20 cellular contexts compared by ENCODE assay signal in genomic region chr10:69377191-69377590, GRCh38. TPM values are rescaled to one million over a fixed set of nuclear protein-coding genes. Genes with fewer than 3 reads are reported as not detected.
DNase-seq lines count a peak whose midpoint lies in the region; ATAC-seq and TF ChIP-seq lines count a peak whose summit lies in the region.
"Had no signal": no experiment of that assay in that cellular context is flagged by ENCODE, and none has a peak within 500 bp of the region (broad histone marks: within the 10 kb centered on the region; RNA-seq: fewer than 3 reads in every experiment).

No MANE protein-coding gene starts in this region.

- peaks cover 20% of the 10 kb centered on the region for H3K4me1 Mint-ChIP-seq in activated CD8-positive, alpha-beta T cell treated with anti-CD3 and anti-CD28 coated beads for 36 hours (ENCODE audit: low read depth)
- peaks cover 7% of the 10 kb centered on the region for H3K4me1 Mint-ChIP-seq in activated CD8-positive, alpha-beta T cell treated with anti-CD3 and anti-CD28 coated beads, Interleukin-2, amount 10 ng/mL, durations not matched to agents 7 days and 5 days (ENCODE audit: low read depth)
- H3K4me1 Mint-ChIP-seq in chondrocyte (ENCODE audit: low read depth) (peaks cover 12% of the 10 kb centered on the region), mesothelial cell of epicardium (peaks cover 7% of the 10 kb centered on the region)
- peaks cover 9% of the 10 kb centered on the region for H3K4me1 Mint-ChIP-seq in activated CD4-positive, alpha-beta T cell treated with anti-CD3 and anti-CD28 coated beads, Interleukin-2, amount 10 ng/mL, durations not matched to agents 7 days and 5 days

- H3K9me3 Mint-ChIP-seq in activated CD8-positive, alpha-beta T cell treated with anti-CD3 and anti-CD28 coated beads for 36 hours: no peaks in the 10 kb centered on the region
- no peaks in the 10 kb centered on the region for H3K9me3 Mint-ChIP-seq in activated CD8-positive, alpha-beta T cell treated with anti-CD3 and anti-CD28 coated beads, Interleukin-2, amount 10 ng/mL, durations not matched to agents 7 days and 5 days (ENCODE audit: insufficient read depth)
- H3K9me3 Mint-ChIP-seq in chondrocyte (ENCODE audit: low read depth): no peaks in the 10 kb centered on the region
- no peaks in the 10 kb centered on the region for H3K9me3 Mint-ChIP-seq in mesothelial cell of epicardium
- H3K9me3 Mint-ChIP-seq in activated CD4-positive, alpha-beta T cell treated with anti-CD3 and anti-CD28 coated beads, Interleukin-2, amount 10 ng/mL, durations not matched to agents 7 days and 5 days: no peaks in the 10 kb centered on the region
- H3K9me3 Mint-ChIP-seq: central memory CD8-positive, alpha-beta T cell had no signal

- no peaks in the 10 kb centered on the region for H3K27me3 ChIP-seq in suprapubic skin
- H3K27me3 ChIP-seq: BE2C, right lobe of liver had no signal

- DNase-seq in activated CD8-positive, alpha-beta T cell treated with anti-CD3 and anti-CD28 coated beads for 36 hours: no peak
- DNase-seq in activated CD8-positive, alpha-beta T cell treated with anti-CD3 and anti-CD28 coated beads, Interleukin-2, amount 10 ng/mL, durations not matched to agents 7 days and 5 days: no peak
- DNase-seq in chondrocyte (ENCODE audit: low spot score) (peak; percentile 13), mesothelial cell of epicardium (ENCODE audit: low spot score in 2 of 2, unreplicated experiment in 2 of 2) (no peak), suprapubic skin (ENCODE audit: low spot score in 2 of 2) (no peak), kidney tubule cell (ENCODE audit: low spot score) (no peak), AG20443 (ENCODE audit: low spot score) (no peak)
- no peak for DNase-seq in activated CD4-positive, alpha-beta T cell treated with anti-CD3 and anti-CD28 coated beads, Interleukin-2, amount 10 ng/mL, durations not matched to agents 7 days and 5 days
- DNase-seq: 8988T; activated CD4-positive, alpha-beta T cell treated with anti-CD3 and anti-CD28 coated beads, Interleukin-2, amount 50 U/mL, for 48 hours; BE2C; NCI-H2029; NCI-H446 treated with DMSO at 0.1 percent for 48 hours; nucleus accumbens; right lobe of liver; stimulated activated CD4-positive, alpha-beta T cell treated with anti-CD3 and anti-CD28 coated beads, Interleukin-1b, Interleukin-23, amount 100 ng/mL, for 48 hours had no signal

- H3K36me3 ChIP-seq in suprapubic skin: peaks cover 59% of the 10 kb centered on the region
- H3K36me3 ChIP-seq: right lobe of liver had no signal

- POLR2A ChIA-PET in activated CD8-positive, alpha-beta T cell treated with anti-CD3 and anti-CD28 coated beads for 36 hours (lab: Charles Lee): no interaction called here
- POLR2A ChIA-PET in activated CD8-positive, alpha-beta T cell treated with anti-CD3 and anti-CD28 coated beads, Interleukin-2, amount 10 ng/mL, durations not matched to agents 7 days and 5 days (lab: Charles Lee): no interaction called here
- POLR2A ChIA-PET in activated CD4-positive, alpha-beta T cell treated with anti-CD3 and anti-CD28 coated beads, Interleukin-2, amount 10 ng/mL, durations not matched to agents 7 days and 5 days (lab: Charles Lee): no interaction called here

- H3K4me3 ChIP-seq in suprapubic skin: no peak overlapping the region
- H3K4me3 ChIP-seq: K562, right lobe of liver had no signal

- no peak overlapping the region for H3K4me3 Mint-ChIP-seq in activated CD8-positive, alpha-beta T cell treated with anti-CD3 and anti-CD28 coated beads for 36 hours
- H3K4me3 Mint-ChIP-seq in activated CD8-positive, alpha-beta T cell treated with anti-CD3 and anti-CD28 coated beads, Interleukin-2, amount 10 ng/mL, durations not matched to agents 7 days and 5 days: no peak overlapping the region
- no peak overlapping the region for H3K4me3 Mint-ChIP-seq in chondrocyte (ENCODE audit: unreplicated experiment)
- H3K4me3 Mint-ChIP-seq in mesothelial cell of epicardium: no peak overlapping the region
- H3K4me3 Mint-ChIP-seq in activated CD4-positive, alpha-beta T cell treated with anti-CD3 and anti-CD28 coated beads, Interleukin-2, amount 10 ng/mL, durations not matched to agents 7 days and 5 days: no peak overlapping the region
- H3K4me3 Mint-ChIP-seq: central memory CD8-positive, alpha-beta T cell had no signal

- no peak for TF ChIP-seq POLR2A in suprapubic skin (IDR thresholded peaks at IDR 0.05)

- TF ChIP-seq EP300 in suprapubic skin (IDR thresholded peaks at IDR 0.05): no peak

- CTCF ChIA-PET in activated CD8-positive, alpha-beta T cell treated with anti-CD3 and anti-CD28 coated beads for 36 hours (lab: Charles Lee): no interaction called here
- CTCF ChIA-PET in activated CD8-positive, alpha-beta T cell treated with anti-CD3 and anti-CD28 coated beads, Interleukin-2, amount 10 ng/mL, durations not matched to agents 7 days and 5 days (lab: Charles Lee): no interaction called here
- CTCF ChIA-PET in activated CD4-positive, alpha-beta T cell treated with anti-CD3 and anti-CD28 coated beads, Interleukin-2, amount 10 ng/mL, durations not matched to agents 7 days and 5 days (lab: Charles Lee): interaction anchor here (2.2 kb wide), 1 partner anchor 49 kb away, joined by 6 read pairs; no protein-coding TSS in a partner anchor

- intact Hi-C loops in activated CD8-positive, alpha-beta T cell treated with anti-CD3 and anti-CD28 coated beads for 36 hours (cut with micrococcal nuclease): no loop called here

- 71% methylated on average over 6 of the region's 6 CpGs for WGBS in suprapubic skin

- no peaks in the 10 kb centered on the region for H3K27me3 Mint-ChIP-seq in activated CD8-positive, alpha-beta T cell treated with anti-CD3 and anti-CD28 coated beads for 36 hours
- no peaks in the 10 kb centered on the region for H3K27me3 Mint-ChIP-seq in activated CD8-positive, alpha-beta T cell treated with anti-CD3 and anti-CD28 coated beads, Interleukin-2, amount 10 ng/mL, durations not matched to agents 7 days and 5 days (ENCODE audit: low read depth)
- H3K27me3 Mint-ChIP-seq in chondrocyte (ENCODE audit: low read depth): no peaks in the 10 kb centered on the region
- H3K27me3 Mint-ChIP-seq in mesothelial cell of epicardium (ENCODE audit: low read depth): no peaks in the 10 kb centered on the region
- no peaks in the 10 kb centered on the region for H3K27me3 Mint-ChIP-seq in activated CD4-positive, alpha-beta T cell treated with anti-CD3 and anti-CD28 coated beads, Interleukin-2, amount 10 ng/mL, durations not matched to agents 7 days and 5 days
- H3K27me3 Mint-ChIP-seq: central memory CD8-positive, alpha-beta T cell had no signal

- TF ChIP-seq CTCF in activated CD8-positive, alpha-beta T cell treated with anti-CD3 and anti-CD28 coated beads for 36 hours (IDR thresholded peaks at IDR 0.05): no peak
- no peak for TF ChIP-seq CTCF in chondrocyte (IDR thresholded peaks at IDR 0.05)
- no peak for TF ChIP-seq CTCF in mesothelial cell of epicardium (IDR thresholded peaks at IDR 0.05; ENCODE audit: unreplicated experiment)
- TF ChIP-seq CTCF in suprapubic skin (IDR thresholded peaks at IDR 0.05): no peak

- no peaks in the 10 kb centered on the region for H3K9me3 ChIP-seq in suprapubic skin
- H3K9me3 ChIP-seq: BE2C, right lobe of liver had no signal

- H3K36me3 Mint-ChIP-seq in activated CD8-positive, alpha-beta T cell treated with anti-CD3 and anti-CD28 coated beads for 36 hours (ENCODE audit: low read depth): peaks cover 55% of the 10 kb centered on the region
- H3K36me3 Mint-ChIP-seq in activated CD8-positive, alpha-beta T cell treated with anti-CD3 and anti-CD28 coated beads, Interleukin-2, amount 10 ng/mL, durations not matched to agents 7 days and 5 days (ENCODE audit: low read depth): peaks cover 57% of the 10 kb centered on the region
- H3K36me3 Mint-ChIP-seq in chondrocyte (ENCODE audit: low read depth) (peaks cover 20% of the 10 kb centered on the region), mesothelial cell of epicardium (peaks cover 19% of the 10 kb centered on the region)
- peaks cover 42% of the 10 kb centered on the region for H3K36me3 Mint-ChIP-seq in activated CD4-positive, alpha-beta T cell treated with anti-CD3 and anti-CD28 coated beads, Interleukin-2, amount 10 ng/mL, durations not matched to agents 7 days and 5 days (ENCODE audit: low read depth)

- peak overlapping the region; percentile 83 for H3K27ac ChIP-seq in suprapubic skin
- H3K27ac ChIP-seq: right lobe of liver had no signal

- H3K4me1 ChIP-seq in suprapubic skin: peaks cover 56% of the 10 kb centered on the region
- H3K4me1 ChIP-seq: BE2C, right lobe of liver had no signal

- ATAC-seq in activated CD8-positive, alpha-beta T cell treated with anti-CD3 and anti-CD28 coated beads for 36 hours: no peak
- no peak for ATAC-seq in activated CD8-positive, alpha-beta T cell treated with anti-CD3 and anti-CD28 coated beads, Interleukin-2, amount 10 ng/mL, durations not matched to agents 7 days and 5 days
- ATAC-seq: K562 had no signal

- H3K27ac Mint-ChIP-seq in activated CD8-positive, alpha-beta T cell treated with anti-CD3 and anti-CD28 coated beads for 36 hours: peak overlapping the region; percentile 38
- H3K27ac Mint-ChIP-seq in activated CD8-positive, alpha-beta T cell treated with anti-CD3 and anti-CD28 coated beads, Interleukin-2, amount 10 ng/mL, durations not matched to agents 7 days and 5 days: no peak overlapping the region
- H3K27ac Mint-ChIP-seq in chondrocyte (ENCODE audit: unreplicated experiment): peak overlapping the region; percentile 22
- H3K27ac Mint-ChIP-seq in mesothelial cell of epicardium: peak overlapping the region; percentile 6
- H3K27ac Mint-ChIP-seq in activated CD4-positive, alpha-beta T cell treated with anti-CD3 and anti-CD28 coated beads, Interleukin-2, amount 10 ng/mL, durations not matched to agents 7 days and 5 days: no peak overlapping the region

RNA-seq across cellular contexts. Expression of gene TACR2, which starts 39.5 kb away (rescaled TPM):
- total RNA-seq in activated CD8-positive, alpha-beta T cell treated with anti-CD3 and anti-CD28 coated beads for 36 hours: not detected
- not detected for total RNA-seq in activated CD8-positive, alpha-beta T cell treated with anti-CD3 and anti-CD28 coated beads, Interleukin-2, amount 10 ng/mL, durations not matched to agents 7 days and 5 days
- not detected in 3 replicates for total RNA-seq in chondrocyte
- total RNA-seq in mesothelial cell of epicardium: not detected in 3 replicates
- total RNA-seq in suprapubic skin: 1 to 10 TPM in 1 of 4 donors, under 1 TPM in 3; 0.25 to 1.2 (median 0.63) TPM
- not detected for total RNA-seq in activated CD4-positive, alpha-beta T cell treated with anti-CD3 and anti-CD28 coated beads, Interleukin-2, amount 10 ng/mL, durations not matched to agents 7 days and 5 days
- total RNA-seq: fibroblast of villous mesenchyme, K562, kidney epithelial cell had no signal

Comparison
In these comparisons a context has a peak if more than half of its experiments do, and no peak if none do; other contexts are left out.
1. H3K27ac Mint-ChIP-seq: peak in activated CD8-positive, alpha-beta T cell treated with anti-CD3 and anti-CD28 coated beads for 36 hours (single experiment), chondrocyte (single experiment) and mesothelial cell of epicardium (single experiment); none in activated CD8-positive, alpha-beta T cell treated with anti-CD3 and anti-CD28 coated beads, Interleukin-2, amount 10 ng/mL, durations not matched to agents 7 days and 5 days (single experiment) and activated CD4-positive, alpha-beta T cell treated with anti-CD3 and anti-CD28 coated beads, Interleukin-2, amount 10 ng/mL, durations not matched to agents 7 days and 5 days (single experiment).